8 cellular contexts compared by ENCODE assay signal in the genomic region with DNA sequence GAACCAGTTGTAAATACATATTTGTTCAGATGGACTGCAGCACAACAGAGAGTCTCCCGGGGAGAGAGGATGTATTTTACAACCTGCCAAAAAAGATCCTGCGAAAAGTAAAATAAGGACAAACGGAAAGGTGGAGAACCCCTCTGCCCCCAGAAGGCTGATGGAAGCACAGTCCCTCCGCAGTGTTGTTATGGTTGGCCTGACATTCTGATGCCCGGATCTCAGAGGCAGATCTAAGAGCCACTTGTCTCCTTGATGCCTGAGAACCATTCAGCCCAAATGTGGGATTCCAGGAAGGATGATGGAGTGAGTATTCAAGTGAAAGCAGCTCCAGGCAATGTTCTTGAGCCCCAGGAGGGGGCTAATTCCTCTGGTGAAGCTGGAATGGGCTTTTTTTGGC.
"Had no signal": no experiment of that assay in that cellular context is flagged by ENCODE, and none has a peak within 500 bp of the region (broad histone marks: within the 10 kb centered on the region; RNA-seq: fewer than 3 reads in every experiment).

No MANE protein-coding gene starts in this region.

- H3K4me3 ChIP-seq: GM23248, HAP-1 had no signal

- H3K9me3 ChIP-seq: HAP-1 had no signal

- ATAC-seq: HCT116 had no signal

- H3K4me3 Mint-ChIP-seq: H9, HFFc6 had no signal

- DNase-seq: GM23248, GOT3, H7, H9, HCEC 1CT, HFFc6 had no signal

- H3K36me3 ChIP-seq: HAP-1 had no signal

- H3K4me1 Mint-ChIP-seq: H9 had no signal

- H3K4me1 ChIP-seq: HAP-1 had no signal

- H2AFZ ChIP-seq: GM23248 had no signal

- H3K27ac Mint-ChIP-seq: H9, HFFc6 had no signal

- H3K27ac ChIP-seq: GM23248 had no signal
